1 cellular context compared by ENCODE assay signal in the genomic region with DNA sequence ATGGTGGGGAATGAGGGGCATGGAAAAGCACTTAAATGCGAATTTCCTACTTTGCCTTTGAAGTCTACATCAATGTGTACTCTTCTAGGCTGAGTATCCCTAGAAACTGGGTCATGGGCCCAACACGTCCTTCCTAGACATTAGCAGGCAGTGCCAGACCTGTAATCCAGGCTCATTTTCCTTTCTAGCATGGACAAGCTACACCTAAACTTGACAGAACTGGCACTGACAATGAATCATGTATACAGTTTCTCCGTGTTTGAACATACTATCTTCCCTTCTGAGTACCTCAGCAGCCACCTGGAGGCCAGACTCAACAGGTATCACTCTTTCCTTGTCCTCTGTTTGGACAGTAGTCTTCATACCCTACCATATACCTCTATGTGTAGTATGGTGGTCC.
TF ChIP-seq lines count a peak whose summit lies in the region.

No MANE protein-coding gene starts in this region.

TF ChIP-seq in A549, 52 proteins besides CTCF, POLR2A, EP300 and RAD21:
- TF ChIP-seq NFE2L2 (conservative IDR thresholded peaks at IDR 0.05; ENCODE audit: low read length) (0 out of 2 replicates have a peak, but pooled peaks have one; percentile 5), HOXB5 (CRISPR knock-in tag; IDR thresholded peaks at IDR 0.05) (no peak)
